Comparison of ENCODE assay signal across 8 cellular contexts in genomic region chr12:4908694-4909396, GRCh38. TPM values are rescaled to one million over a fixed set of nuclear protein-coding genes. Genes with fewer than 3 reads are reported as not detected.
DNase-seq lines count a peak whose midpoint lies in the region; ATAC-seq, FAIRE-seq and TF ChIP-seq lines count a peak whose summit lies in the region.

No MANE protein-coding gene starts in this region.

- H3K9ac ChIP-seq in BLaER1 treated with 17β-estradiol and CSF1 and Interleukin-3, amounts not matched to agents 10 nM and 100 nM: no peak overlapping the region

- POLR2A ChIA-PET in HEK293 (lab: Yijun Ruan, JAX): no interaction called here
- POLR2A ChIA-PET in activated CD4-positive, alpha-beta memory T cell treated with anti-CD3 and anti-CD28 coated beads for 36 hours (lab: Charles Lee): no interaction called here
- POLR2A ChIA-PET in Caco-2 (lab: Charles Lee): no interaction called here

- H3K36me3 ChIP-seq in BLaER1 treated with 17β-estradiol and CSF1 and Interleukin-3, amounts not matched to agents 10 nM and 100 nM: no peaks in the 10 kb centered on the region
- no peaks in the 10 kb centered on the region for H3K36me3 ChIP-seq in HEK293 (ENCODE audit: control insufficient read depth in 2 of 2, insufficient read depth in 1 of 2, low read length in 2 of 2)
- H3K36me3 ChIP-seq in Caco-2 (ENCODE audit: control insufficient read depth, insufficient read depth, low read length): no peaks in the 10 kb centered on the region

- peaks cover 39% of the 10 kb centered on the region for H3K27me3 Mint-ChIP-seq in activated CD4-positive, alpha-beta memory T cell treated with anti-CD3 and anti-CD28 coated beads for 36 hours
- H3K27me3 Mint-ChIP-seq in immature natural killer cell (ENCODE audit: low read depth in 3 of 3) (peaks cover 5 to 19% (median 13%) of the 10 kb centered on the region in 3 donors), Caco-2 (ENCODE audit: insufficient read depth, unreplicated experiment) (peaks cover 11% of the 10 kb centered on the region)

- peaks cover 0 to 20% (median 0%) of the 10 kb centered on the region in 11 experiments; a peak in 4 of 22 replicates for H4K20me1 ChIP-seq in BLaER1 treated with 17β-estradiol and CSF1 and Interleukin-3, amounts not matched to agents 10 nM and 100 nM

- FAIRE-seq in urothelium cell line (lab: Jason Lieb, UNC): peak; percentile 63

- H3K27ac Mint-ChIP-seq in activated CD4-positive, alpha-beta memory T cell treated with anti-CD3 and anti-CD28 coated beads for 36 hours: no peak overlapping the region
- no peak overlapping the region for H3K27ac Mint-ChIP-seq in immature natural killer cell
- no peak overlapping the region for H3K27ac Mint-ChIP-seq in Caco-2 (ENCODE audit: unreplicated experiment)

- intact Hi-C loops in activated CD4-positive, alpha-beta memory T cell treated with anti-CD3 and anti-CD28 coated beads for 36 hours (cut with micrococcal nuclease): no loop called here
- intact Hi-C loops in Caco-2 (cut with micrococcal nuclease; ENCODE audit: unreplicated experiment): no loop called here

- H3K4me2 ChIP-seq in BLaER1 treated with 17β-estradiol and CSF1 and Interleukin-3, amounts not matched to agents 10 nM and 100 nM: peak overlapping the region; percentile 72 to 94 (median 80)

- CTCF ChIA-PET in HEK293 (lab: Yijun Ruan, JAX): interaction anchor here (0.7 to 4.3 kb wide), 11 partner anchors 9 to 1715 kb away, joined by 3 to 34 read pairs (median 3); no protein-coding TSS in a partner anchor
- CTCF ChIA-PET in activated CD4-positive, alpha-beta memory T cell treated with anti-CD3 and anti-CD28 coated beads for 36 hours (lab: Charles Lee): interaction anchor here (1.3 to 2.2 kb wide), 3 partner anchors 11 to 54 kb away, joined by 3 to 11 read pairs (median 5); no protein-coding TSS in a partner anchor
- CTCF ChIA-PET in Caco-2 (lab: Charles Lee): no interaction called here

- TF ChIP-seq CTCF in HEK293 (tag by site-specific recombination; IDR thresholded peaks at IDR 0.05) (peak; percentile 91), Caco-2 (IDR thresholded peaks at IDR 0.05; ENCODE audit: insufficient read depth in 1 of 2, low read depth in 1 of 2, low read length in 1 of 2, severe bottlenecking in 1 of 2, unreplicated experiment in 1 of 2) (no peak)

- ATAC-seq in HG02763 (IDR thresholded peaks at IDR 0.05; ENCODE audit: unreplicated experiment): no peak
- ATAC-seq in GM21529 (IDR thresholded peaks at IDR 0.05; ENCODE audit: unreplicated experiment): no peak

- no peak overlapping the region for H3K27ac ChIP-seq in BLaER1 treated with 17β-estradiol and CSF1 and Interleukin-3, amounts not matched to agents 10 nM and 100 nM
- no peak overlapping the region for H3K27ac ChIP-seq in HEK293 (ENCODE audit: extremely low read depth, low read depth, low read length)

- H3K36me3 Mint-ChIP-seq in activated CD4-positive, alpha-beta memory T cell treated with anti-CD3 and anti-CD28 coated beads for 36 hours: no peaks in the 10 kb centered on the region
- peaks cover 0 to 7% (median 7%) of the 10 kb centered on the region in 3 donors for H3K36me3 Mint-ChIP-seq in immature natural killer cell
- no peaks in the 10 kb centered on the region for H3K36me3 Mint-ChIP-seq in Caco-2 (ENCODE audit: insufficient read depth, unreplicated experiment)

- peaks cover 64 to 85% (median 72%) of the 10 kb centered on the region in 11 experiments for H3K27me3 ChIP-seq in BLaER1 treated with 17β-estradiol and CSF1 and Interleukin-3, amounts not matched to agents 10 nM and 100 nM
- H3K27me3 ChIP-seq in Caco-2 (replicated peaks; ENCODE audit: control insufficient read depth, insufficient read depth, low read length): no peaks in the 10 kb centered on the region; the same call in 1 of the 2 replicates

- peak overlapping the region; percentile 36 for H3K4me3 Mint-ChIP-seq in activated CD4-positive, alpha-beta memory T cell treated with anti-CD3 and anti-CD28 coated beads for 36 hours
- H3K4me3 Mint-ChIP-seq in immature natural killer cell: peak overlapping the region in 4 of 5 donors; percentile 18 to 59 (median 38)
- H3K4me3 Mint-ChIP-seq in Caco-2 (ENCODE audit: unreplicated experiment): no peak overlapping the region

- H3K9me3 ChIP-seq in BLaER1 treated with 17β-estradiol and CSF1 and Interleukin-3, amounts not matched to agents 10 nM and 100 nM (replicated peaks in 1 of 11): peaks cover 15 to 43% (median 29%) of the 10 kb centered on the region in 11 experiments
- H3K9me3 ChIP-seq in HEK293 (ENCODE audit: control insufficient read depth, insufficient read depth, low read depth, low read length): no peaks in the 10 kb centered on the region
- H3K9me3 ChIP-seq in Caco-2: no peaks in the 10 kb centered on the region

- peak overlapping the region; percentile 39 to 65 (median 53); a peak in 17 of 20 replicates for H3K4me3 ChIP-seq in BLaER1 treated with 17β-estradiol and CSF1 and Interleukin-3, amounts not matched to agents 10 nM and 100 nM
- H3K4me3 ChIP-seq in HEK293 (ENCODE audit: low read depth, low read length): peak overlapping the region; percentile 38
- no peak overlapping the region for H3K4me3 ChIP-seq in Caco-2 (ENCODE audit: low read depth, low read length)

- peaks cover 14 to 18% (median 16%) of the 10 kb centered on the region in 10 experiments; a peak in 19 of 20 replicates for H3K4me1 ChIP-seq in BLaER1 treated with 17β-estradiol and CSF1 and Interleukin-3, amounts not matched to agents 10 nM and 100 nM
- H3K4me1 ChIP-seq in HEK293 (ENCODE audit: control insufficient read depth, insufficient read depth, low read length) (peaks cover 5% of the 10 kb centered on the region; the same call in 1 of the 2 replicates), Caco-2 (no peaks in the 10 kb centered on the region)

- H3K4me1 Mint-ChIP-seq in activated CD4-positive, alpha-beta memory T cell treated with anti-CD3 and anti-CD28 coated beads for 36 hours (ENCODE audit: low read depth): peaks cover 17% of the 10 kb centered on the region
- H3K4me1 Mint-ChIP-seq in immature natural killer cell: peaks cover 14 to 23% of the 10 kb centered on the region in 2 donors
- H3K4me1 Mint-ChIP-seq in Caco-2 (ENCODE audit: low read depth, unreplicated experiment): no peaks in the 10 kb centered on the region

- DNase-seq in activated CD4-positive, alpha-beta memory T cell treated with anti-CD3 and anti-CD28 coated beads for 36 hours: peak; percentile 11
- DNase-seq in immature natural killer cell (no peak), urothelium cell line (ENCODE audit: low spot score) (peak; percentile 92), Caco-2 (no peak)

- no peaks in the 10 kb centered on the region for H3K9me3 Mint-ChIP-seq in activated CD4-positive, alpha-beta memory T cell treated with anti-CD3 and anti-CD28 coated beads for 36 hours
- H3K9me3 Mint-ChIP-seq in immature natural killer cell (peaks cover 0 to 6% (median 0%) of the 10 kb centered on the region in 6 donors), Caco-2 (ENCODE audit: unreplicated experiment) (no peaks in the 10 kb centered on the region)

- BruUV-seq in Caco-2 (replicated peaks; lab: Mats Ljungman, UMichigan): no TSS peak

TF ChIP-seq in HEK293, 187 proteins besides CTCF, POLR2A, EP300 and RAD21 (continues in another document):
- TF ChIP-seq EGR2 (tag by site-specific recombination; IDR thresholded peaks at IDR 0.05; ENCODE audit: low read depth) (peak; percentile 85), ZNF23 (tag by site-specific recombination; IDR thresholded peaks at IDR 0.05; ENCODE audit: borderline replicate concordance) (no peak), ZBTB10 (tag by site-specific recombination; IDR thresholded peaks at IDR 0.05) (no peak), ZNF560 (tag by site-specific recombination; IDR thresholded peaks at IDR 0.05; ENCODE audit: borderline replicate concordance) (no peak), ZNF621 (tag by site-specific recombination; IDR thresholded peaks at IDR 0.05) (no peak), ZNF473 (tag by site-specific recombination; IDR thresholded peaks at IDR 0.05) (no peak)
- TF ChIP-seq, protein P1, sequence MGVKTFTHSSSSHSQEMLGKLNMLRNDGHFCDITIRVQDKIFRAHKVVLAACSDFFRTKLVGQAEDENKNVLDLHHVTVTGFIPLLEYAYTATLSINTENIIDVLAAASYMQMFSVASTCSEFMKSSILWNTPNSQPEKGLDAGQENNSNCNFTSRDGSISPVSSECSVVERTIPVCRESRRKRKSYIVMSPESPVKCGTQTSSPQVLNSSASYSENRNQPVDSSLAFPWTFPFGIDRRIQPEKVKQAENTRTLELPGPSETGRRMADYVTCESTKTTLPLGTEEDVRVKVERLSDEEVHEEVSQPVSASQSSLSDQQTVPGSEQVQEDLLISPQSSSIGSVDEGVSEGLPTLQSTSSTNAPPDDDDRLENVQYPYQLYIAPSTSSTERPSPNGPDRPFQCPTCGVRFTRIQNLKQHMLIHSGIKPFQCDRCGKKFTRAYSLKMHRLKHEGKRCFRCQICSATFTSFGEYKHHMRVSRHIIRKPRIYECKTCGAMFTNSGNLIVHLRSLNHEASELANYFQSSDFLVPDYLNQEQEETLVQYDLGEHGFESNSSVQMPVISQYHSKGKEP (tag by site-specific recombination; IDR thresholded peaks at IDR 0.05): peak; percentile 90

RNA-seq across cellular contexts. Expression of gene KCNA1, which starts 0.9 kb away (rescaled TPM):
- not detected for total RNA-seq in activated CD4-positive, alpha-beta memory T cell treated with anti-CD3 and anti-CD28 coated beads for 36 hours
- not detected for polyA plus RNA-seq in immature natural killer cell
- not detected in 2 replicates for total RNA-seq in Caco-2 (2022)

Comparison
In these comparisons a context has a peak if more than half of its experiments do, and no peak if none do; other contexts are left out.
1. DNase-seq: peak in activated CD4-positive, alpha-beta memory T cell treated with anti-CD3 and anti-CD28 coated beads for 36 hours (single experiment) and urothelium cell line (single experiment); none in immature natural killer cell (0 of 3) and Caco-2 (0 of 2).